In the genomic region with DNA sequence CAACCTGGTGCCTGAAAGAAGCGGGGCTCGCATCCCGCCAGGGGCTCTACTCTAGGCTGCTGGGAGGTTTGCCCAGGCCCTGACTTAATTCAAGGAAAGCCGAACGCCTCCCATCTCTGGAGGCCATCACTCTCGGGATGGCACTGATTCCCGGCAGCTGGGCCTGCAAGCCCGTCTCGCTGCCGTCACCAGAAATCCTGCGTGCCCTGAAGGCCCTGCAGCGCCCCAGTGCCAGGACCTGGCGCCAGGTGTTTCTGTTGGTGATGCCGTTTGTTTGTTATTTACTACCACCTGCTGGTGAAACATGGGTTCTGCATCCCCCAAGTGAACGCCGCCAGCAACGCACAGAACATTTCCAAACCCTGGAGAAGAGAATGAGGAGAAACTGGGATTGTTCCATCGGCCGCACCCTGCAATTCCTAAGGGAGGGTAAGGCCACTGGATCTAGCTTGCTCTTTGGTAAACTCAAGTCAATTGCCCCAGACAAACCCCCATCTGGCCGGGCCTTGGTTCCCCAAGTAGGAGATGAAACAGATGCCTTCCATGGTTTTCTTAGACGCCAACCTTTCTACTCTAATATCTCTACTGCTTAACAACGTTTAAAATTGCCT, we compare ENCODE assay signal across 8 cellular contexts.
A peak's percentile ranks its signal among the peaks of the same experiment; 100 is the strongest.
DNase-seq lines count a peak whose midpoint lies in the region; ATAC-seq and TF ChIP-seq lines count a peak whose summit lies in the region.

No MANE protein-coding gene starts in this region.

- no peak overlapping the region for H3K4me3 Mint-ChIP-seq in central memory CD8-positive, alpha-beta T cell

- peak; percentile 81 for DNase-seq in A673 (ENCODE audit: low spot score)
- peak; percentile 50 for DNase-seq in GM19240 (ENCODE audit: insufficient read length, low spot score)
- peak; percentile 70 for DNase-seq in NCI-H2227 (lab: John Stamatoyannopoulos, UW; ENCODE audit: unreplicated experiment)
- DNase-seq in activated CD4-positive, alpha-beta T cell treated with anti-CD3 and anti-CD28 coated beads for 1 hour = peak; percentile 49
- DNase-seq in central memory CD8-positive, alpha-beta T cell (ENCODE audit: low spot score in 2 of 2) = peak; percentile 46 to 47
- DNase-seq in kidney glomerular epithelial cell (lab: John Stamatoyannopoulos, UW) = peak; percentile 51
- peak; percentile 40 to 42 for DNase-seq in stimulated activated CD4-positive, alpha-beta T cell treated with anti-CD3 and anti-CD28 coated beads, Interleukin-15, amount 100 ng/mL, for 48 hours (ENCODE audit: low read depth in 2 of 2)

- ATAC-seq in central memory CD8-positive, alpha-beta T cell (replicated peaks; ENCODE audit: extremely low read depth, poor library complexity, severe bottlenecking) = peak; percentile 53
- no peak for ATAC-seq in HG03442 (IDR thresholded peaks at IDR 0.05; ENCODE audit: unreplicated experiment)

- no peaks in the 10 kb centered on the region for H3K9me3 Mint-ChIP-seq in central memory CD8-positive, alpha-beta T cell

- no peaks in the 10 kb centered on the region for H3K36me3 ChIP-seq in A673 (ENCODE audit: insufficient read depth, low read length, poor library complexity, severe bottlenecking)

- CTCF ChIA-PET in A673 (lab: Charles Lee) = interaction anchor here (0.7 kb wide), 1 partner anchor 214 kb away, joined by 10 read pairs; no protein-coding TSS in a partner anchor

- H3K27ac ChIP-seq in A673 (ENCODE audit: low read depth, low read length, poor library complexity, severe bottlenecking) = no peak overlapping the region

- peaks cover 10% of the 10 kb centered on the region for H3K4me1 Mint-ChIP-seq in central memory CD8-positive, alpha-beta T cell

- H3K4me3 ChIP-seq in A673 (ENCODE audit: low read depth, low read length, poor library complexity, severe bottlenecking) = no peak overlapping the region

- intact Hi-C loops in A673 (cut with micrococcal nuclease; ENCODE audit: unreplicated experiment) = loop anchor here (2.0 to 10.0 kb wide), 4 partner anchors 175 to 388 kb away; a partner anchor contains a TSS

- BruUV-seq in A673 (replicated peaks; lab: Mats Ljungman, UMichigan) = no TSS peak

- H3K9me3 ChIP-seq in A673 (ENCODE audit: low read depth, low read length, poor library complexity, severe bottlenecking) = no peaks in the 10 kb centered on the region

- H3K27ac Mint-ChIP-seq in central memory CD8-positive, alpha-beta T cell (ENCODE audit: low read depth) = no peak overlapping the region

- peaks cover 2% of the 10 kb centered on the region for H3K36me3 Mint-ChIP-seq in central memory CD8-positive, alpha-beta T cell (ENCODE audit: insufficient read depth)

- H3K4me1 ChIP-seq in A673 (ENCODE audit: insufficient read depth, low read length, poor library complexity, severe bottlenecking) = peaks cover 3% of the 10 kb centered on the region

- POLR2A ChIA-PET in A673 (lab: Charles Lee; ENCODE audit: low non-redundant PET) = no interaction called here

- peaks cover 8% of the 10 kb centered on the region for H3K27me3 ChIP-seq in A673 (replicated peaks; ENCODE audit: insufficient read depth, low read depth, low read length, poor library complexity)

- peaks cover 19% of the 10 kb centered on the region for H3K27me3 Mint-ChIP-seq in central memory CD8-positive, alpha-beta T cell

- TF ChIP-seq CTCF in A673 (conservative IDR thresholded peaks at IDR 0.05; ENCODE audit: low read depth, low read length) = peak; percentile 87
